In the genomic region with DNA sequence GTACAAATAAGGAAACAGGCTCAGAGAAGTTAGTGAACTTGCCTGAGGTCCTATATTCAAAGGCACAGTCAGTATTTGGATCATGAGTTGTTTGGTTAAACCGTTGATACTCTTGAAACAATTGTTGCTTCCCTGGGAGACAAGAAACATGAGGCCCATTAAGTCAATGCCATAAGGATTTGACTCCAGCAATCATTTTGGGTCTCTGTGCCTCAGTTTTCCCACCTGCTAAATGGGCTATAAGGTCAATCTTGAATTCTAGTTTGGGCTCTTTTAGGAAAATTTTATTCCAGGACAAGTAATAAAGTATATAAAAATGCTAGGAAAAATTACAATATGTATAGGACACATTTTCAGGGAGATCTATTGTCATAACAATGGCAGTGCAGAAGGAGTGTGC, we compare ENCODE assay signal across 7 cellular contexts.
"Had no signal": no experiment of that assay in that cellular context is flagged by ENCODE, and none has a peak within 500 bp of the region (broad histone marks: within the 10 kb centered on the region; RNA-seq: fewer than 3 reads in every experiment).

No MANE protein-coding gene starts in this region.

- DNase-seq: IMR-90, KBM-7, KG1 had no signal

- H3K27ac Mint-ChIP-seq: IgD-negative memory B cell had no signal

- H3K4me3 Mint-ChIP-seq: IgD-negative memory B cell had no signal

- H3K27ac ChIP-seq: HL-60, KMS-11 had no signal

- H3K9ac ChIP-seq: KMS-11 had no signal

- H3K4me2 ChIP-seq: KMS-11 had no signal

- FAIRE-seq: HTR-8/SVneo had no signal

- H3K4me1 Mint-ChIP-seq: IgD-negative memory B cell had no signal
